Comparison of ENCODE assay signal across 8 cellular contexts in the genomic region with DNA sequence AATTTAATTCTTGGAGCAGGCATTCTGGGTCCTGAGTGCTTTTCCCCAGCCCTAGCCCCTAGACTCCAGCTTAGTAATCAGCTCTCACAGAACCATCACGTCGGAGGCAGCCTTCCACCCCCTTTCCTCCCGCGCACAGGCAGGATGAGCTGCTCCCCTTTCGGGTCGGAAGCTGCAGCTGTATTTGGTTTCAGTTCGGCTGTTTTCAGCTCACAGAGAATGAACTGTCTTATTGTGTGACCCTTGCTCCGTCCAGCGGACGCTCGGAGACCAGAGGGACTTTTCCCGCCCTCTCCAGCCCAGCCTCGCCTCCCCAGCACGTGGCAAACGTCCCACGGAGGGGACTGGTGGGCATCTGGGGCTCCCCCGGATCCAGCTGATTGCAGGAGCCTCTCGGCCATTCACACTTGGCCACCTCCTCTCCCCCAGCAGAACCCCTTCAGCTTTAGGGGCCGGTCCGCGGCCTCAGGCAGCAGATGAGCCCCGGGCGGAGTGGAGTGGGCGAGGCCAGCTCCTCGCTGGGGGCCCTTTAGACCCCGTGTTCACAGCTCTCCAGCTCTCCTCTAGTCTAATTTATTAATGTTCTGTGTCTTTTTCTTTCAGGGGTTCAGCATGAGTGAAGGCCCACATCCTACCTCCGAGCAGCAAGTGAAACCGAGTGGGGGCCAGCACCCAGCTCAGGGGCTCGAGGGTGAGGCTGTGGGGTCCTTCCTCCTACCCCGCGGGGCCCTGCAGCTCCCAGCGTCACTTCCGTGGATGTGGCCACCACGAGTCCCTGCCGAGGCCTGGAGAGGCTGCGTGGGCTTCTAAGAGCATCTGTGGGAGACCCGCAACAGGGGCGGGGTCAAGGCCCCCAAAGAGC. TPM values are rescaled to one million over a fixed set of nuclear protein-coding genes. Genes with fewer than 3 reads are reported as not detected.
DNase-seq lines count a peak whose midpoint lies in the region; ATAC-seq and TF ChIP-seq lines count a peak whose summit lies in the region.

No MANE protein-coding gene starts in this region.

- DNase-seq in CD8-positive, alpha-beta T cell: peak in 1 of 7 experiments; percentile 11
- DNase-seq in MG63 (no peak), osteoblast (ENCODE audit: insufficient read length, low spot score, missing footprints) (peak; percentile 71), ACHN (no peak), A172 (ENCODE audit: low spot score) (no peak), NCI-H524 treated with DMSO at 0.1 percent for 48 hours (lab: John Stamatoyannopoulos, UW) (no peak)

- peak overlapping the region; percentile 78 for H3K4me2 ChIP-seq in osteoblast (ENCODE audit: insufficient read depth, low read length)

- no peaks in the 10 kb centered on the region for H3K36me3 ChIP-seq in CD8-positive, alpha-beta T cell (ENCODE audit: insufficient read depth, low read length)
- H3K36me3 ChIP-seq in MG63 (no peaks in the 10 kb centered on the region), ectodermal cell (ENCODE audit: control insufficient read depth, insufficient read depth, low read length) (no peaks in the 10 kb centered on the region), osteoblast (ENCODE audit: insufficient read depth, low read length) (no peaks in the 10 kb centered on the region)

- H3K27ac Mint-ChIP-seq in CD8-positive, alpha-beta T cell: no peak overlapping the region

- intact Hi-C loops in CD8-positive, alpha-beta T cell (cut with DNase I, micrococcal nuclease): no loop called here

- H3K9me3 ChIP-seq in CD8-positive, alpha-beta T cell (ENCODE audit: low read length): no peaks in the 10 kb centered on the region
- H3K9me3 ChIP-seq in MG63 (no peaks in the 10 kb centered on the region), ectodermal cell (ENCODE audit: control insufficient read depth, low read length) (no peaks in the 10 kb centered on the region), osteoblast (ENCODE audit: low read depth, low read length) (no peaks in the 10 kb centered on the region)

- in situ Hi-C loops in ACHN (cut with HindIII; ENCODE audit: low pct_ligation_motif_present, low pct_unique_long_range_greater_than_20kb, low sequenced_read_pairs): no loop called here

- H3K9me3 Mint-ChIP-seq in CD8-positive, alpha-beta T cell: no peaks in the 10 kb centered on the region

- peaks cover 9% of the 10 kb centered on the region for H3K27me3 ChIP-seq in CD8-positive, alpha-beta T cell (ENCODE audit: insufficient read depth, low read length)
- H3K27me3 ChIP-seq in MG63: peaks cover 5% of the 10 kb centered on the region; the same call in 1 of the 2 replicates
- H3K27me3 ChIP-seq in ectodermal cell (ENCODE audit: control insufficient read depth, insufficient read depth, low read length, poor library complexity, severe bottlenecking): peaks cover 62% of the 10 kb centered on the region
- H3K27me3 ChIP-seq in osteoblast (ENCODE audit: insufficient read depth, low read length): peaks cover 67% of the 10 kb centered on the region

- peak overlapping the region; percentile 65 for H2AFZ ChIP-seq in osteoblast (ENCODE audit: low read length)

- peaks cover 10% of the 10 kb centered on the region for H3K4me1 ChIP-seq in CD8-positive, alpha-beta T cell (ENCODE audit: insufficient read depth, low read length)
- H3K4me1 ChIP-seq in ectodermal cell (ENCODE audit: control insufficient read depth, insufficient read depth, low read length): peaks cover 10% of the 10 kb centered on the region
- H3K4me1 ChIP-seq in osteoblast (ENCODE audit: insufficient read depth, low read length): no peaks in the 10 kb centered on the region

- no peak overlapping the region for H3K27ac ChIP-seq in CD8-positive, alpha-beta T cell (ENCODE audit: low read depth, low read length)
- H3K27ac ChIP-seq in ectodermal cell (ENCODE audit: insufficient read depth, low read depth, low read length, poor library complexity, severe bottlenecking): no peak overlapping the region
- no peak overlapping the region for H3K27ac ChIP-seq in osteoblast (ENCODE audit: low read depth, low read length)

- no peaks in the 10 kb centered on the region for H4K20me1 ChIP-seq in osteoblast (ENCODE audit: insufficient read depth, low read length)

- peak overlapping the region; percentile 35 for H3K4me3 ChIP-seq in CD8-positive, alpha-beta T cell (ENCODE audit: low read depth, low read length)
- peak overlapping the region; percentile 4; the same call in 1 of the 2 replicates for H3K4me3 ChIP-seq in MG63
- peak overlapping the region; percentile 29 for H3K4me3 ChIP-seq in ectodermal cell (ENCODE audit: insufficient read depth, low read depth, low read length)
- peak overlapping the region; percentile 63 for H3K4me3 ChIP-seq in osteoblast (ENCODE audit: insufficient read depth, low read length)

- POLR2A ChIA-PET in CD8-positive, alpha-beta T cell (lab: Charles Lee): no interaction called here

- CTCF ChIA-PET in CD8-positive, alpha-beta T cell (lab: Charles Lee): interaction anchor here (1.0 to 1.8 kb wide), 3 partner anchors 181 to 190 kb away, joined by 3 to 5 read pairs (median 3); no protein-coding TSS in a partner anchor

- ATAC-seq in CD8-positive, alpha-beta T cell: no peak
- ATAC-seq in HG03097 (IDR thresholded peaks at IDR 0.05; ENCODE audit: low FRiP score, unreplicated experiment): no peak

- peaks cover 27% of the 10 kb centered on the region for H3K27me3 Mint-ChIP-seq in CD8-positive, alpha-beta T cell (ENCODE audit: low read depth)

- TF ChIP-seq CTCF in CD8-positive, alpha-beta T cell (IDR thresholded peaks at IDR 0.05): no peak
- no peak for TF ChIP-seq CTCF in osteoblast (IDR thresholded peaks at IDR 0.05; ENCODE audit: extremely low read depth, low read depth, low read length)

- peaks cover 11% of the 10 kb centered on the region for H3K4me1 Mint-ChIP-seq in CD8-positive, alpha-beta T cell (ENCODE audit: low read depth)

- no peaks in the 10 kb centered on the region for H3K79me2 ChIP-seq in osteoblast (ENCODE audit: insufficient read depth, low read length)

- H3K4me3 Mint-ChIP-seq in CD8-positive, alpha-beta T cell: peak overlapping the region; percentile 70

- WGBS in ectodermal cell, 2 experiments: 70 to 71% methylated on average over 38 of the region's 38 CpGs

- H3K36me3 Mint-ChIP-seq in CD8-positive, alpha-beta T cell: no peaks in the 10 kb centered on the region

RNA-seq across cellular contexts. Expression of a gene that starts 0.9 kb away (rescaled TPM):
- not detected for total RNA-seq in CD8-positive, alpha-beta T cell
- not detected in 2 replicates for total RNA-seq in MG63 (2014; rRNA removed; shearing (Covaris generic); ENCODE audit: low replicate concordance)
- polyA plus RNA-seq in ectodermal cell (2013, experiment 1 of 4): 0.30 TPM
- 0.32 TPM for polyA plus RNA-seq in ectodermal cell (2013, experiment 2 of 4)
- polyA plus RNA-seq in ectodermal cell (2013, experiment 3 of 4): 0.43 TPM
- polyA plus RNA-seq in ectodermal cell (2013, experiment 4 of 4): 0.89 TPM
- not detected in 2 replicates for total RNA-seq in osteoblast
- not detected in 2 replicates for total RNA-seq in A172 (2014; rRNA removed; shearing (Covaris generic))

RNA-seq across cellular contexts. Expression of a gene that starts 11.7 kb away (rescaled TPM):
- not detected for total RNA-seq in CD8-positive, alpha-beta T cell
- 2.3 TPM in 1 of 2 replicates, not detected in the other for total RNA-seq in MG63 (2014; rRNA removed; shearing (Covaris generic); ENCODE audit: low replicate concordance)
- not detected for polyA plus RNA-seq in ectodermal cell (2013, experiment 1 of 4)
- 0.16 TPM for polyA plus RNA-seq in ectodermal cell (2013, experiment 2 of 4)
- polyA plus RNA-seq in ectodermal cell (2013, experiment 3 of 4): 0.27 TPM
- 0.16 TPM for polyA plus RNA-seq in ectodermal cell (2013, experiment 4 of 4)
- under 0.01 and 0.29 TPM in 2 replicates for total RNA-seq in osteoblast
- total RNA-seq in A172 (2014; rRNA removed; shearing (Covaris generic)): 0.22 TPM in 1 of 2 replicates, not detected in the other

RNA-seq across cellular contexts. Expression of a gene that starts 37.1 kb away (rescaled TPM):
- total RNA-seq in CD8-positive, alpha-beta T cell: under 1 TPM; 0.44 to 0.60 TPM
- 2.7 and 25.9 TPM in 2 replicates for total RNA-seq in MG63 (2014; rRNA removed; shearing (Covaris generic); ENCODE audit: low replicate concordance)
- 0.69 TPM for polyA plus RNA-seq in ectodermal cell (2013, experiment 1 of 4)
- 0.37 TPM for polyA plus RNA-seq in ectodermal cell (2013, experiment 2 of 4)
- polyA plus RNA-seq in ectodermal cell (2013, experiment 3 of 4): 0.59 TPM
- 0.36 TPM for polyA plus RNA-seq in ectodermal cell (2013, experiment 4 of 4)
- total RNA-seq in osteoblast: 5.8 and 11.5 TPM in 2 replicates
- 1.2 and 1.6 TPM in 2 replicates for total RNA-seq in A172 (2014; rRNA removed; shearing (Covaris generic))

RNA-seq across cellular contexts. Expression of a gene that starts 47.4 kb away (rescaled TPM):
- 10 to 100 TPM; 24.6 to 25.0 TPM for total RNA-seq in CD8-positive, alpha-beta T cell
- total RNA-seq in MG63 (2014; rRNA removed; shearing (Covaris generic); ENCODE audit: low replicate concordance): 12.1 and 15.3 TPM in 2 replicates
- 27.3 TPM for polyA plus RNA-seq in ectodermal cell (2013, experiment 1 of 4)
- polyA plus RNA-seq in ectodermal cell (2013, experiment 2 of 4): 27.9 TPM
- polyA plus RNA-seq in ectodermal cell (2013, experiment 3 of 4): 30.4 TPM
- 34.5 TPM for polyA plus RNA-seq in ectodermal cell (2013, experiment 4 of 4)
- total RNA-seq in osteoblast: 13.0 and 20.3 TPM in 2 replicates
- total RNA-seq in A172 (2014; rRNA removed; shearing (Covaris generic)): 8.7 and 10.5 TPM in 2 replicates

RNA-seq across cellular contexts. Expression of a gene that starts 47.7 kb away (rescaled TPM):
- 10 to 100 TPM; 11.4 to 14.1 TPM for total RNA-seq in CD8-positive, alpha-beta T cell
- 21.2 and 33.7 TPM in 2 replicates for total RNA-seq in MG63 (2014; rRNA removed; shearing (Covaris generic); ENCODE audit: low replicate concordance)
- 26.4 TPM for polyA plus RNA-seq in ectodermal cell (2013, experiment 1 of 4)
- polyA plus RNA-seq in ectodermal cell (2013, experiment 2 of 4): 27.2 TPM
- polyA plus RNA-seq in ectodermal cell (2013, experiment 3 of 4): 24.3 TPM
- 26.5 TPM for polyA plus RNA-seq in ectodermal cell (2013, experiment 4 of 4)
- total RNA-seq in osteoblast: 25.3 and 27.4 TPM in 2 replicates
- total RNA-seq in A172 (2014; rRNA removed; shearing (Covaris generic)): 38.7 and 41.0 TPM in 2 replicates

Comparison
In these comparisons a context has a peak if more than half of its experiments do, and no peak if none do; other contexts are left out.
1. H3K4me3 ChIP-seq: peak in every context shown above with its lines; median percentile 63 in osteoblast; 35 in CD8-positive, alpha-beta T cell; 29 in ectodermal cell; 4 in MG63.